In genomic region chr2:73089270-73090030, GRCh38 we compare ENCODE assay signal across 9 cellular contexts. TPM values are rescaled to one million over a fixed set of nuclear protein-coding genes. Genes with fewer than 3 reads are reported as not detected.
DNase-seq lines count a peak whose midpoint lies in the region; ATAC-seq, FAIRE-seq and TF ChIP-seq lines count a peak whose summit lies in the region.
"Had no signal": no experiment of that assay in that cellular context is flagged by ENCODE, and none has a peak within 500 bp of the region (broad histone marks: within the 10 kb centered on the region; RNA-seq: fewer than 3 reads in every experiment).

No MANE protein-coding gene starts in this region.

- H3K9me3 ChIP-seq in astrocyte (ENCODE audit: insufficient read depth, low read depth, low read length) (no peaks in the 10 kb centered on the region), hepatocyte (ENCODE audit: low read depth) (no peaks in the 10 kb centered on the region), smooth muscle cell (replicated peaks; ENCODE audit: low read depth) (no peaks in the 10 kb centered on the region)

- H3K4me1 ChIP-seq in astrocyte (ENCODE audit: insufficient read depth, low read length) = peaks cover 52% of the 10 kb centered on the region
- H3K4me1 ChIP-seq in hepatocyte (ENCODE audit: insufficient read depth) = peaks cover 58% of the 10 kb centered on the region
- peaks cover 32% of the 10 kb centered on the region for H3K4me1 ChIP-seq in smooth muscle cell (ENCODE audit: low read depth)

- H3K4me3 ChIP-seq in astrocyte (ENCODE audit: insufficient read depth, low read depth, low read length) = peak overlapping the region; percentile 32
- H3K4me3 ChIP-seq in hepatocyte = no peak overlapping the region
- H3K4me3 ChIP-seq in smooth muscle cell = no peak overlapping the region

- H3K4me3 Mint-ChIP-seq in astrocyte (ENCODE audit: unreplicated experiment) (peak overlapping the region; percentile 75), glutamatergic neuron (ENCODE audit: unreplicated experiment) (no peak overlapping the region)
- H3K4me3 Mint-ChIP-seq: activated T-cell treated with anti-CD3 and anti-CD28 coated beads, Interleukin-2, amount 50 U/mL, for 4 hours had no signal

- peaks cover 71% of the 10 kb centered on the region for H3K4me1 Mint-ChIP-seq in astrocyte (ENCODE audit: low read depth, unreplicated experiment)
- H3K4me1 Mint-ChIP-seq in glutamatergic neuron (ENCODE audit: low read depth, unreplicated experiment) = peaks cover 21% of the 10 kb centered on the region

- FAIRE-seq in astrocyte (lab: Jason Lieb, UNC) = peak; percentile 70

- H3K27ac ChIP-seq in astrocyte (ENCODE audit: low read depth, low read length) (peak overlapping the region; percentile 97), hepatocyte (peak overlapping the region; percentile 89), smooth muscle cell (ENCODE audit: low read depth) (peak overlapping the region; percentile 90)

- DNase-seq in GOT3 (lab: John Stamatoyannopoulos, UW) = peak; percentile 44
- peak; percentile 100 for DNase-seq in astrocyte (ENCODE audit: low read depth)
- peak; percentile 91 for DNase-seq in hepatocyte (ENCODE audit: low spot score)
- peak; percentile 50 for DNase-seq in smooth muscle cell (lab: John Stamatoyannopoulos, UW; ENCODE audit: unreplicated experiment)
- DNase-seq in activated CD4-positive, alpha-beta T cell treated with anti-CD3 and anti-CD28 coated beads for 48 hours = no peak
- DNase-seq in SIG-M5 treated with dmso at 0.1 percent for 504 hours (lab: John Stamatoyannopoulos, UW; ENCODE audit: unreplicated experiment) = no peak
- DNase-seq in glutamatergic neuron = no peak
- DNase-seq: activated T-cell treated with anti-CD3 and anti-CD28 coated beads, Interleukin-2, amount 50 U/mL, for 4 hours had no signal

- H3K79me2 ChIP-seq in astrocyte (ENCODE audit: insufficient read depth, low read length) = peaks cover 95% of the 10 kb centered on the region
- peaks cover 77% of the 10 kb centered on the region for H3K79me2 ChIP-seq in hepatocyte
- H3K79me2 ChIP-seq in smooth muscle cell (ENCODE audit: low read depth) = peaks cover 36% of the 10 kb centered on the region

- H3K27me3 ChIP-seq in astrocyte (ENCODE audit: insufficient read depth, low read length) (no peaks in the 10 kb centered on the region), hepatocyte (no peaks in the 10 kb centered on the region), smooth muscle cell (ENCODE audit: low read depth) (no peaks in the 10 kb centered on the region)

- no peak for TF ChIP-seq CTCF in astrocyte (IDR thresholded peaks at IDR 0.05; ENCODE audit: insufficient read depth, low read depth, low read length)
- no peak for TF ChIP-seq CTCF in hepatocyte (IDR thresholded peaks at IDR 0.05; ENCODE audit: poor library complexity)
- TF ChIP-seq CTCF in smooth muscle cell (IDR thresholded peaks at IDR 0.05; ENCODE audit: borderline replicate concordance, insufficient read depth, poor library complexity, severe bottlenecking) = no peak
- no peak for TF ChIP-seq CTCF in glutamatergic neuron (IDR thresholded peaks at IDR 0.05; ENCODE audit: partially characterized antibody, unreplicated experiment)

- H3K27me3 Mint-ChIP-seq in astrocyte (ENCODE audit: low read depth, unreplicated experiment) (no peaks in the 10 kb centered on the region), glutamatergic neuron (ENCODE audit: unreplicated experiment) (peaks cover 2% of the 10 kb centered on the region)

- WGBS in hepatocyte (ENCODE audit: low lambda C conversion rate, missing lambda C conversion rate) = 75% methylated on average over 11 of the region's 11 CpGs
- 63% methylated on average over 11 of the region's 11 CpGs for WGBS in smooth muscle cell (ENCODE audit: low lambda C conversion rate)

- H3K9me2 ChIP-seq in hepatocyte (replicated peaks; ENCODE audit: insufficient read depth) = no peaks in the 10 kb centered on the region

- ATAC-seq in HG02759 (IDR thresholded peaks at IDR 0.05; ENCODE audit: unreplicated experiment) = no peak
- ATAC-seq: activated T-cell treated with anti-CD3 and anti-CD28 coated beads, Interleukin-2, amount 50 U/mL, for 4 hours had no signal

- H3K9me3 Mint-ChIP-seq in astrocyte (ENCODE audit: unreplicated experiment) (no peaks in the 10 kb centered on the region), glutamatergic neuron (ENCODE audit: unreplicated experiment) (no peaks in the 10 kb centered on the region)
- H3K9me3 Mint-ChIP-seq: activated T-cell treated with anti-CD3 and anti-CD28 coated beads, Interleukin-2, amount 50 U/mL, for 4 hours had no signal

- H3K4me2 ChIP-seq in astrocyte (ENCODE audit: low read length) (peak overlapping the region; percentile 78), hepatocyte (peak overlapping the region; percentile 48), smooth muscle cell (peak overlapping the region; percentile 69)

- peaks cover 14% of the 10 kb centered on the region for H3K36me3 Mint-ChIP-seq in astrocyte (ENCODE audit: low read depth, unreplicated experiment)
- H3K36me3 Mint-ChIP-seq in glutamatergic neuron (ENCODE audit: unreplicated experiment) = no peaks in the 10 kb centered on the region

- H3K27ac Mint-ChIP-seq in astrocyte (ENCODE audit: unreplicated experiment) (peak overlapping the region; percentile 96), glutamatergic neuron (ENCODE audit: unreplicated experiment) (no peak overlapping the region)

- peaks cover 25% of the 10 kb centered on the region for H3F3A ChIP-seq in smooth muscle cell (ENCODE audit: low read depth)

- H2AFZ ChIP-seq in astrocyte (ENCODE audit: low read depth, low read length) = peak overlapping the region; percentile 63
- H2AFZ ChIP-seq in hepatocyte = no peak overlapping the region
- H2AFZ ChIP-seq in smooth muscle cell (ENCODE audit: low read depth) = no peak overlapping the region

- H4K20me1 ChIP-seq in astrocyte (ENCODE audit: insufficient read depth, low read length) (peaks cover 74% of the 10 kb centered on the region), hepatocyte (ENCODE audit: insufficient read depth, poor library complexity, severe bottlenecking) (peaks cover 18% of the 10 kb centered on the region), smooth muscle cell (ENCODE audit: low read depth) (peaks cover 74% of the 10 kb centered on the region)

- H3K36me3 ChIP-seq in astrocyte (ENCODE audit: insufficient read depth, low read length) = peaks cover 5% of the 10 kb centered on the region
- no peaks in the 10 kb centered on the region for H3K36me3 ChIP-seq in hepatocyte (replicated peaks; ENCODE audit: insufficient read depth, low read depth)
- no peaks in the 10 kb centered on the region for H3K36me3 ChIP-seq in smooth muscle cell (ENCODE audit: low read depth)

- H3K9ac ChIP-seq in astrocyte (ENCODE audit: low read length) (peak overlapping the region; percentile 83), smooth muscle cell (ENCODE audit: low read depth) (peak overlapping the region; percentile 67)

RNA-seq across cellular contexts. Expression of gene SFXN5, which starts 17.9 kb away (rescaled TPM):
- 14.9 and 15.9 TPM in 2 replicates for total RNA-seq in astrocyte
- 25.7 and 34.6 TPM in 2 replicates for total RNA-seq in hepatocyte
- 25.8 and 26.1 TPM in 2 replicates for polyA plus RNA-seq in hepatocyte
- total RNA-seq in smooth muscle cell = 6.9 and 8.8 TPM in 2 replicates
- 8.3 and 19.2 TPM in 2 replicates for polyA plus RNA-seq in smooth muscle cell
- total RNA-seq in glutamatergic neuron (ENCODE audit: unreplicated experiment) = 13.7 TPM

RNA-seq across cellular contexts. Expression of gene RAB11FIP5, which starts 23.3 kb away (rescaled TPM):
- total RNA-seq in astrocyte (56.0 and 70.5 TPM in 2 replicates), hepatocyte (33.7 and 34.7 TPM in 2 replicates), smooth muscle cell (23.3 and 24.3 TPM in 2 replicates), glutamatergic neuron (ENCODE audit: unreplicated experiment) (13.5 TPM)
- polyA plus RNA-seq in hepatocyte (31.1 and 33.5 TPM in 2 replicates), smooth muscle cell (31.3 and 32.0 TPM in 2 replicates)

Comparison
In these comparisons a context has a peak if more than half of its experiments do, and no peak if none do; other contexts are left out.
1. DNase-seq: peak in GOT3 (single experiment), astrocyte (single experiment), hepatocyte (single experiment) and smooth muscle cell (single experiment); none in activated CD4-positive, alpha-beta T cell treated with anti-CD3 and anti-CD28 coated beads for 48 hours (single experiment), SIG-M5 treated with dmso at 0.1 percent for 504 hours (single experiment) and glutamatergic neuron (single experiment).
2. Peak in every context shown above with its lines, with median percentiles within 50 percentile points of each other: H3K27ac ChIP-seq and H3K4me2 ChIP-seq.